ENCODE assay signal across 26 cellular contexts in the genomic region with DNA sequence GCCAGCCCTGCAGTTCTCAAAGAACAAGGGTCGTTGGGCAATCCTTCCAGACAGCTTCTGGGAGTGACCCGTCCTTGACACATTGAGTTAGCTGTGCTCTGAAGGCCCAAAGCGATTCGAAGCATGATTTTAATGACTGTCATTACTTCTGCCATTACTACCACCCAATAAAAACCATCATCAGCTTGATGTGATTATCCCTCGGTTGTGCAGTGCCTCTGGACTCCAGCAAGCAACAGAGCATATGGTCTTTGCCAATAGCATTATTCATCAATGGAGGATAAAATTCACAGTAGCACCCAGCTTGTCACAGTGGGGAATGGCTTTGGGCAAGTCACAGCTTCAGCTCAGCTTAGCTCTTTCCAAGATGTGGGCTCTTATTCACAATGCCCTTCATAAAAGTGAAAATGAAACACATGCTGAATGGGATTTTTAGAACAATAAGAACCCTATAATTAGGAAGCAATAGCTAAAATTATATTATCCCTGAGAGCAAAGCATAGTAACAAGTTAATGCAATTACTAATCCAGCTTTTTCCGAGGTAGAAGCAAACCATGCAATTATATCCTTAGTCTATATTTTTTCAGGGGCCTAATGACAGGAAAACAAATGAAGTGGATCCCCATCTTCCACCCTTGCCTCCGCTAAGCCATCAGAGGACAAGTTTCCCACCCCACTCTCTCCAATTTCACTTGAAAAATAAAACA.
DNase-seq lines count a peak whose midpoint lies in the region; ATAC-seq and TF ChIP-seq lines count a peak whose summit lies in the region.
"Had no signal": no experiment of that assay in that cellular context is flagged by ENCODE, and none has a peak within 500 bp of the region (broad histone marks: within the 10 kb centered on the region; RNA-seq: fewer than 3 reads in every experiment).

No MANE protein-coding gene starts in this region.

- H3K79me2 ChIP-seq in Karpas-422 (ENCODE audit: low read length): no peaks in the 10 kb centered on the region

- no peaks in the 10 kb centered on the region for H3K27me3 ChIP-seq in Karpas-422 (ENCODE audit: low read length)
- H3K27me3 ChIP-seq: pancreas, SJSA1, transverse colon had no signal

- DNase-seq in COR-L47 (lab: John Stamatoyannopoulos, UW): peak; percentile 68
- DNase-seq in NCI-H1105 treated with DMSO at 0.1 percent for 48 hours (lab: John Stamatoyannopoulos, UW): peak; percentile 95
- peak; percentile 88 for DNase-seq in NCI-H748 treated with DMSO at 0.1 percent for 48 hours (lab: John Stamatoyannopoulos, UW)
- DNase-seq in epithelial cell of prostate (ENCODE audit: low read depth, low spot score): no peak
- no peak for DNase-seq in Karpas-422
- DNase-seq in anterior cingulate cortex (lab: John Stamatoyannopoulos, UW): no peak
- DNase-seq in RWPE1 (ENCODE audit: low spot score): no peak
- DNase-seq: activated CD4-positive, alpha-beta T cell treated with anti-CD3 and anti-CD28 coated beads, Interleukin-2, amount 50 U/mL, for 4 hours; activated CD4-positive, CD25-positive, alpha-beta regulatory T cell; activated naive CD4-positive, alpha-beta T cell treated with anti-CD3 and anti-CD28 coated beads for 36 hours; amygdala; DMS79 treated with DMSO at 0.1 percent for 48 hours; effector CD4-positive, alpha-beta T cell; KG1; lower lobe of right lung; NCI-H1694; NCI-H510A; pancreas; retina; stimulated activated CD4-positive, alpha-beta T cell treated with anti-CD3 and anti-CD28 coated beads, Interleukin-1b, Interleukin-23, amount 100 ng/mL, for 48 hours; T-helper 1 cell; transverse colon had no signal

- H3K4me3 ChIP-seq in Karpas-422 (ENCODE audit: low read length): no peak overlapping the region
- H3K4me3 ChIP-seq: HAP-1, lower lobe of right lung, pancreas, SJSA1, smooth muscle cell, transverse colon had no signal

- H2AFZ ChIP-seq in Karpas-422 (ENCODE audit: low read length): no peak overlapping the region

- H3K4me2 ChIP-seq in Karpas-422 (ENCODE audit: low read depth, low read length, poor library complexity, severe bottlenecking): no peak overlapping the region
- H3K4me2 ChIP-seq: smooth muscle cell had no signal

- no peaks in the 10 kb centered on the region for H3K9me3 ChIP-seq in Karpas-422 (ENCODE audit: low read length)
- H3K9me3 ChIP-seq: HAP-1, lower lobe of right lung, pancreas, SJSA1, transverse colon had no signal

- no peak for ATAC-seq in GM18873 (IDR thresholded peaks at IDR 0.05; ENCODE audit: low FRiP score, unreplicated experiment)
- ATAC-seq: lower lobe of right lung, pancreas had no signal

- no peak overlapping the region for H3K9ac ChIP-seq in Karpas-422 (ENCODE audit: low read length)

- CTCF ChIA-PET in RWPE1 (lab: Yijun Ruan, JAX): interaction anchor here (0.6 kb wide), 1 partner anchor 95 kb away, joined by 5 read pairs; no protein-coding TSS in a partner anchor

- no peak for TF ChIP-seq CTCF in RWPE1 (conservative IDR thresholded peaks at IDR 0.05; ENCODE audit: low read depth)

- H3K27ac ChIP-seq in epithelial cell of prostate (peak overlapping the region; percentile 11), Karpas-422 (ENCODE audit: low read length) (no peak overlapping the region), RWPE1 (no peak overlapping the region)
- H3K27ac ChIP-seq: lower lobe of right lung, pancreas, SJSA1, transverse colon had no signal

- no peaks in the 10 kb centered on the region for H3K9me2 ChIP-seq in Karpas-422 (replicated peaks; ENCODE audit: insufficient read depth, low read length)

- POLR2A ChIA-PET in RWPE1 (lab: Yijun Ruan, JAX; ENCODE audit: low non-redundant PET): no interaction called here

- no peaks in the 10 kb centered on the region for H3K4me1 ChIP-seq in Karpas-422 (ENCODE audit: low read length)
- H3K4me1 ChIP-seq: lower lobe of right lung had no signal

- no peaks in the 10 kb centered on the region for H4K20me1 ChIP-seq in Karpas-422 (ENCODE audit: insufficient read depth, low read depth, low read length)

- H3K36me3 ChIP-seq in Karpas-422 (ENCODE audit: insufficient read depth, low read length): no peaks in the 10 kb centered on the region
- H3K36me3 ChIP-seq: HAP-1, lower lobe of right lung, pancreas, SJSA1, transverse colon had no signal

Comparison
In these comparisons a context has a peak if more than half of its experiments do, and no peak if none do; other contexts are left out.
1. DNase-seq: peak in COR-L47 (single experiment), NCI-H1105 treated with DMSO at 0.1 percent for 48 hours (single experiment) and NCI-H748 treated with DMSO at 0.1 percent for 48 hours (single experiment); none in epithelial cell of prostate (single experiment), Karpas-422 (single experiment), anterior cingulate cortex (0 of 58) and RWPE1 (single experiment).